ENCODE assay signal across 8 cellular contexts in the genomic region with DNA sequence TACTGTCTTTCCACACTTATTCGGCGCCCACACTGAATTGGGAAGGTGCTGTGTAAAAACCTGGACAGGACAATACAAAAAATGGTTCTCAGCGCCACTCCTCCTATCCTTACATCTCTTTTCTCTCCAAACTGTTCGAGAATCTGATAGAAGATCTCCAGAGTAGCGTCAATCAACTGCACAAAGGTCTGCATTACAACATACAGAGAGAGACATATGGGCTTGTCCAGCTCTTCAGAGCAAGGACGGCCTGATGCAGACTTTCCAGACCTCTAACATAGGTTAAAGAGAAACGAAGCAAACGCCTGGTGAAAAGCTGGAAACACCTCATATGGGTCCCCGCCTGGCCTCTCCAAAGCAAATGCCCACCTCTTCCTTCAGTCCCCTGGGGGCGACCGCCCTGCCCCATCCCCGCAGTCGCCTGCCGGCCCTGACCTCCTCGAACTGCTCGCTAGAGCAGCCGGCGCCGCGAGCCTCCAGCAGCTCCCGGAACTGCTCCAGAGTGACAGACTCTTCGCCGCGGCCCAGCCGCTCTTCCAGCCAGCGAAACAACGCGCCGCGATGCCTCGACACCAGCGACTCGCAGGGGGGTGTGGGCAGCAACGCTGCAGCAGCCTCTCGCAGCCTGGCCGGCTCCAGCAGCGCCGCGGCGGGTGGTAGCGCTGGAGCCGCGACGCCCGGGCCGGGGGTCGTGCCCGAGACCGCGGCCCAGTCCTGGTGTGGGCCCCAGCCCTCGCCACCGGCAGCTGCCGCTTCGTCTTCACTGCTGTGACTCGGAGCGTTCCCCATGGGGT. TPM values are rescaled to one million over a fixed set of nuclear protein-coding genes. Genes with fewer than 3 reads are reported as not detected.
DNase-seq lines count a peak whose midpoint lies in the region; ATAC-seq and TF ChIP-seq lines count a peak whose summit lies in the region.

No MANE protein-coding gene starts in this region.

- ATAC-seq in GM18909 (IDR thresholded peaks at IDR 0.05; ENCODE audit: poor library complexity, unreplicated experiment), result peak; percentile 19
- ATAC-seq in HG03432 (IDR thresholded peaks at IDR 0.05; ENCODE audit: unreplicated experiment), result peak; percentile 28
- ATAC-seq in activated CD4-positive, CD25-positive, alpha-beta regulatory T cell treated with anti-CD3 and anti-CD28 coated beads, Interleukin-2, amount 50 U/mL, for 24 hours, result peak; percentile 0 to 1

- DNase-seq in AG04449 (ENCODE audit: low read depth, low spot score) (no peak), LoVo (ENCODE audit: low spot score) (no peak)

- peak overlapping the region; percentile 50 for H3K9ac ChIP-seq in endocrine pancreas (ENCODE audit: control insufficient read depth, insufficient read depth, low read length)

- POLR2A ChIA-PET in AG04449 (lab: Yijun Ruan, JAX), result interaction anchor here (0.5 to 2.6 kb wide), 6 partner anchors 7 to 26 kb away, joined by 3 to 19 read pairs (median 6); no protein-coding TSS in a partner anchor

- no peaks in the 10 kb centered on the region for H3K36me3 ChIP-seq in endocrine pancreas (ENCODE audit: control insufficient read depth, insufficient read depth, low read length)
- H3K36me3 ChIP-seq in muscle layer of duodenum (ENCODE audit: control insufficient read depth in 1 of 2, insufficient read depth in 2 of 2, low read length in 2 of 2), result peaks cover 0 to 4% of the 10 kb centered on the region in 2 donors

- CTCF ChIA-PET in AG04449 (lab: Yijun Ruan, JAX), result interaction anchor here (1.6 kb wide), 1 partner anchor 10 kb away, joined by 5 read pairs; no protein-coding TSS in a partner anchor

- H3K4me3 ChIP-seq in AG04449 (ENCODE audit: low read depth, low read length) (peak overlapping the region; percentile 88), endocrine pancreas (ENCODE audit: control insufficient read depth, insufficient read depth, low read length) (peak overlapping the region; percentile 82), muscle layer of duodenum (ENCODE audit: low read depth in 1 of 2, low read length in 2 of 2) (peak overlapping the region; percentile 92 to 98)

- peaks cover 17% of the 10 kb centered on the region for H3K4me1 ChIP-seq in endocrine pancreas (ENCODE audit: control insufficient read depth, insufficient read depth, low read length)
- H3K4me1 ChIP-seq in muscle layer of duodenum (ENCODE audit: control insufficient read depth in 1 of 2, insufficient read depth in 2 of 2, low read length in 2 of 2), result peaks cover 11 to 52% of the 10 kb centered on the region in 2 donors

- H3K27ac ChIP-seq in muscle layer of duodenum (ENCODE audit: low read length) (peak overlapping the region; percentile 86), temporal lobe (ENCODE audit: low read depth, low read length) (peak overlapping the region; percentile 77)

- no peaks in the 10 kb centered on the region for H3K27me3 ChIP-seq in endocrine pancreas (ENCODE audit: control insufficient read depth, insufficient read depth, low read length)
- no peaks in the 10 kb centered on the region for H3K27me3 ChIP-seq in muscle layer of duodenum (ENCODE audit: low read depth, low read length)

- TF ChIP-seq CTCF in AG04449 (IDR thresholded peaks at IDR 0.05; ENCODE audit: insufficient read depth, low read length, missing control alignments), result no peak

- H3K9me3 ChIP-seq in endocrine pancreas (ENCODE audit: control insufficient read depth, low read length), result no peaks in the 10 kb centered on the region
- H3K9me3 ChIP-seq in muscle layer of duodenum (ENCODE audit: control insufficient read depth in 1 of 2, low read length in 2 of 2), result no peaks in the 10 kb centered on the region

RNA-seq across cellular contexts. Expression of gene ZZEF1, which starts 0.5 kb away (rescaled TPM):
- total RNA-seq in temporal lobe, result 35.4 TPM

RNA-seq across cellular contexts. Expression of gene CYB5D2, which starts 0.7 kb away (rescaled TPM):
- 21.1 TPM for total RNA-seq in temporal lobe
